ENCODE assay signal across 2 cellular contexts in genomic region chr11:35232961-35233360, GRCh38.
TF ChIP-seq lines count a peak whose summit lies in the region.

No MANE protein-coding gene starts in this region.

TF ChIP-seq in HCT116, 20 proteins besides CTCF, POLR2A, EP300 and RAD21:
- TF ChIP-seq ZNF274 (IDR thresholded peaks at IDR 0.05; ENCODE audit: low read depth, low read length) (no peak), POLR2AphosphoS5 (IDR thresholded peaks at IDR 0.05; ENCODE audit: low read depth, low read length) (0 out of 2 replicates have a peak, but pooled peaks have one; percentile 19)

TF ChIP-seq in WTC11, 78 proteins besides CTCF, POLR2A, EP300 and RAD21:
- no peak for TF ChIP-seq TP53 (CRISPR knock-in tag; IDR thresholded peaks at IDR 0.05)
- TF ChIP-seq NR2C2 (CRISPR knock-in tag; IDR thresholded peaks at IDR 0.05): no peak
- TF ChIP-seq TCF7 (CRISPR knock-in tag; IDR thresholded peaks at IDR 0.05; ENCODE audit: low read depth): no peak
- TF ChIP-seq ZNF232 (CRISPR knock-in tag; IDR thresholded peaks at IDR 0.05): no peak
- TF ChIP-seq E2F4 (CRISPR knock-in tag; IDR thresholded peaks at IDR 0.05; ENCODE audit: borderline replicate concordance, low read depth): no peak
- no peak for TF ChIP-seq USF1 (CRISPR knock-in tag; IDR thresholded peaks at IDR 0.05)
